In genomic region chr13:20566424-20566916, GRCh38 we compare ENCODE assay signal across 8 cellular contexts. TPM values are rescaled to one million over a fixed set of nuclear protein-coding genes. Genes with fewer than 3 reads are reported as not detected.
DNase-seq lines count a peak whose midpoint lies in the region; ATAC-seq and TF ChIP-seq lines count a peak whose summit lies in the region.

No MANE protein-coding gene starts in this region.

- H3K36me3 ChIP-seq in mesodermal cell (ENCODE audit: control insufficient read depth, insufficient read depth, low read length), result no peaks in the 10 kb centered on the region

- CTCF ChIA-PET in Calu3 (lab: Charles Lee), result no interaction called here

- ATAC-seq in GM19351 (IDR thresholded peaks at IDR 0.05; ENCODE audit: unreplicated experiment), result peak; percentile 39

- 14 to 20% methylated on average over 15 to 17 of the region's 23 CpGs for WGBS in mesodermal cell (ENCODE audit: insufficient coverage in 2 of 2), 2 experiments

- no peaks in the 10 kb centered on the region for H3K4me1 ChIP-seq in mesodermal cell (ENCODE audit: control insufficient read depth, insufficient read depth, low read length, poor library complexity, severe bottlenecking)

- H3K9me3 Mint-ChIP-seq in Calu3 (ENCODE audit: low read depth, unreplicated experiment), result peaks cover 7% of the 10 kb centered on the region

- TF ChIP-seq CTCF in Calu3 (IDR thresholded peaks at IDR 0.05; ENCODE audit: unreplicated experiment) (no peak), dorsolateral prefrontal cortex (IDR thresholded peaks at IDR 0.05 in 54 of 56, conservative IDR thresholded peaks at IDR 0.05 in 2 of 56; ENCODE audit: low read depth in 1 of 56, partially characterized antibody in 56 of 56) (no peak)

- TSS peak; percentile 67 for BruUV-seq in Calu3 (replicated peaks; lab: Mats Ljungman, UMichigan)

- peaks cover 6% of the 10 kb centered on the region for H3K4me1 Mint-ChIP-seq in Calu3 (ENCODE audit: low read depth, unreplicated experiment)

- intact Hi-C loops in Calu3 (cut with micrococcal nuclease; ENCODE audit: unreplicated experiment), result no loop called here
- intact Hi-C loops in dorsolateral prefrontal cortex (cut with DNase I), result loop anchor here (2.0 to 5.0 kb wide), 6 partner anchors 14 to 206 kb away; partner anchors contain the start of genes EEF1AKMT1 (in 2 of the 2), CRYL1 (in 1 of the 2) and IL17D (in 1 of the 2)

- H3K36me3 Mint-ChIP-seq in Calu3 (ENCODE audit: insufficient read depth, unreplicated experiment), result peaks cover 31% of the 10 kb centered on the region

- DNase-seq in Calu3 (peak; percentile 15), HS-5 (ENCODE audit: low read depth) (peak; percentile 13), SHP77 treated with DMSO at 0.1 percent for 48 hours (lab: John Stamatoyannopoulos, UW) (peak; percentile 55), dorsolateral prefrontal cortex (peak in 4 of 10 donors; percentile 35 to 65 (median 48)), ureter (ENCODE audit: low spot score) (peak; percentile 59), islet precursor cell (no peak)

- peak overlapping the region; percentile 57 to 94 (median 82) for H3K4me3 ChIP-seq in dorsolateral prefrontal cortex
- peak overlapping the region; percentile 65 for H3K4me3 ChIP-seq in mesodermal cell (ENCODE audit: extremely low read depth, insufficient read depth, low read length, poor library complexity, severe bottlenecking)

- no peaks in the 10 kb centered on the region for H3K27me3 ChIP-seq in dorsolateral prefrontal cortex

- H3K4me3 Mint-ChIP-seq in Calu3 (ENCODE audit: low read depth, unreplicated experiment), result peak overlapping the region; percentile 87

- peaks cover 16% of the 10 kb centered on the region for H3K9me3 ChIP-seq in mesodermal cell (ENCODE audit: control insufficient read depth, low read length)

- no peaks in the 10 kb centered on the region for H3K27me3 Mint-ChIP-seq in Calu3 (ENCODE audit: unreplicated experiment)

- H3K27ac ChIP-seq in dorsolateral prefrontal cortex, result peak overlapping the region; percentile 90 to 99 (median 96)
- H3K27ac ChIP-seq in mesodermal cell (ENCODE audit: low read depth, low read length, severe bottlenecking), result peak overlapping the region; percentile 96

- H3K27ac Mint-ChIP-seq in Calu3 (ENCODE audit: unreplicated experiment), result peak overlapping the region; percentile 93

RNA-seq across cellular contexts. Expression of gene IFT88, which starts 0.5 kb away (rescaled TPM):
- 11.0 and 13.6 TPM in 2 replicates for total RNA-seq in Calu3 (2022)
- total RNA-seq in dorsolateral prefrontal cortex, result 10 to 100 TPM; 12.3 to 33.2 (median 21.1) TPM
- 10.7 TPM for polyA plus RNA-seq in mesodermal cell (2013, experiment 1 of 2)
- polyA plus RNA-seq in mesodermal cell (2013, experiment 2 of 2), result 13.0 TPM
- total RNA-seq in ureter, result 20.7 TPM

RNA-seq across cellular contexts. Expression of gene CRYL1, which starts 40.8 kb away (rescaled TPM):
- 12.2 TPM in 2 replicates for total RNA-seq in Calu3 (2022)
- 100 to 1,000 TPM in 6 of 120 experiments, 10 to 100 TPM in 114; 41.1 to 127 (median 74.6) TPM for total RNA-seq in dorsolateral prefrontal cortex
- 5.7 TPM for polyA plus RNA-seq in mesodermal cell (2013, experiment 1 of 2)
- 4.4 TPM for polyA plus RNA-seq in mesodermal cell (2013, experiment 2 of 2)
- 35.0 TPM for total RNA-seq in ureter
